27 cellular contexts compared by ENCODE assay signal in the genomic region with DNA sequence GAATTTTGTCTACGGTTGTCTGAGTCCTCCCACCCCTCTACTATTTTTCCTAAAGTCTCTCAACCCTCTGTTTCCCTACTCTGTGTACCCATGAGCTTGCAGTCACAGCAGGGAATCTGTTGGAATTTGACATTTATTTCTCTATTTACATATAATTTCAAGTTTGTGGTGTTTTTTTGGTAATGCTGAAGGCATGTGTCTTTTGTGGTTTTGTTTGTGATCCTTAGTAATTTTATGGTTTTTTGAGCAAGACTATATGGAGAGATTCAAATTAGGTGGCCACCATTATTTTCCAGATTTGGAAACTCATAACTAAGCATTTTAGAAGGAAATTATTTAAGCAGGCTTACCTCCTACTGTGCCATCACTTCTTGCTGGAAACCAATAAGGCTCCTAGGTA. TPM values are rescaled to one million over a fixed set of nuclear protein-coding genes. Genes with fewer than 3 reads are reported as not detected.
"Had no signal": no experiment of that assay in that cellular context is flagged by ENCODE, and none has a peak within 500 bp of the region (broad histone marks: within the 10 kb centered on the region; RNA-seq: fewer than 3 reads in every experiment).

No MANE protein-coding gene starts in this region.

- H3K4me3 ChIP-seq: MG63, PC-9 had no signal

- H3K27ac ChIP-seq: KMS-11, PC-9, RWPE1 had no signal

- ATAC-seq: activated CD8-positive, alpha-beta T cell treated with anti-CD3 and anti-CD28 coated beads for 36 hours; activated naive CD8-positive, alpha-beta T cell treated with anti-CD3 and anti-CD28 coated beads, Interleukin-2, amount 50 U/mL, for 24 hours; Right ventricle myocardium inferior had no signal

- DNase-seq: activated CD4-positive, alpha-beta T cell treated with anti-CD3 and anti-CD28 coated beads, Interleukin-2, amount 10 ng/mL, durations not matched to agents 24 days and 14 days; activated CD4-positive, alpha-beta T cell treated with anti-CD3 and anti-CD28 coated beads, Interleukin-2, amount 50 U/mL, for 4 hours; activated CD8-positive, alpha-beta T cell treated with anti-CD3 and anti-CD28 coated beads for 36 hours; activated effector memory CD4-positive, alpha-beta T cell treated with Interleukin-2 at 50 U/mL for 16 hours; activated naive CD4-positive, alpha-beta T cell treated with anti-CD3 and anti-CD28 coated beads, Interleukin-2, amount 10 ng/mL, durations not matched to agents 7 days and 5 days; activated naive CD8-positive, alpha-beta T cell treated with anti-CD3 and anti-CD28 coated beads, Interleukin-2, amount 50 U/mL, for 24 hours; activated T-cell treated with anti-CD3 and anti-CD28 coated beads, Interleukin-2, amount 50 U/mL, for 24 hours; amniotic stem cell; aorta; central memory CD4-positive, alpha-beta T cell; MG63; NCI-H1048; NCI-H1105 treated with DMSO at 0.1 percent for 48 hours; NCI-H1436; NCI-H1694; NCI-H1930; NCI-H2081 treated with DMSO at 0.1 percent for 48 hours; NCI-H226; NCI-H524 treated with DMSO at 0.1 percent for 48 hours; NK-92 treated with Interleukin-12 subunit alpha and Interleukin-12 subunit beta, amount 100 ng/mL, for 24 hours; PC-9; SIG-M5; SW 1271 had no signal

- H3K27me3 ChIP-seq: MG63 had no signal

- H3K9ac ChIP-seq: KMS-11 had no signal

RNA-seq across cellular contexts. Expression of a gene that starts 27.2 kb away (rescaled TPM):
- total RNA-seq: SK-MEL-5 had no signal
